Comparison of ENCODE assay signal across 8 cellular contexts in the genomic region with DNA sequence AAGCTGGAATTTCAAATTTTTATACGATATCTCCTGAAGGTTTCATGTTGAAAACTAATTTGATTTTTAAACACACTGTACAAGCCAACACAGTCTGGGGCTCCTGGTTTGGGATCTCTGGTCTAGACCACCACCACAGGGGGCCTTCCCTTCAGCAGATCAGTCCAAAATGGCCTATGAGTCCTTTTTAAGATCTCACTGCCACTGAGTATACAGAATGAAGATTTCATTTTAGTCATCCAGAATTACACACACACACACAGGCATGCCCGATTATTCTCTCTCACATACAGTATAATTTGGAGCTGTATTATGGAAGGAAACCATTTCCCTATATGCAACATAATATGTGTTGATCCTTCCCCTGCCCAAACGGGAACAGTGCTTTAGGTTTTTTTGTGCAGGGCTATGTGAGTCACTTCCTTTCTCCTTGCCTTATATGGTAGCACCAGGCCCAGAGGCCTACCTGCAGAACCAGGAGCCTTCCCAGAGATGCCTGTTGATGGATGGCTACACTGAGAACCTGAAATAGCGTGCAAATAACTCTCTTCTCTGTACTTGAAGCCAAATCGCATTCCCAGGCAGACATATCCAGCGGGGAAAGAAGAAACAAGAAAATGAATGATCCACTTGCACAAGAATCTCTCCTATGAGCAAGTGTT. TPM values are rescaled to one million over a fixed set of nuclear protein-coding genes. Genes with fewer than 3 reads are reported as not detected.
DNase-seq lines count a peak whose midpoint lies in the region; ATAC-seq and TF ChIP-seq lines count a peak whose summit lies in the region.

No MANE protein-coding gene starts in this region.

- no peaks in the 10 kb centered on the region for H3K79me2 ChIP-seq in neural progenitor cell (ENCODE audit: low read depth)

- POLR2A ChIA-PET in GM10248 (lab: Yijun Ruan, JAX) = no interaction called here

- no peak overlapping the region for H3K9ac ChIP-seq in neural progenitor cell

- peak overlapping the region; percentile 83 for H3K27ac Mint-ChIP-seq in activated naive CD8-positive, alpha-beta T cell
- no peak overlapping the region for H3K27ac Mint-ChIP-seq in neural progenitor cell

- no peaks in the 10 kb centered on the region for H3K9me3 Mint-ChIP-seq in activated naive CD8-positive, alpha-beta T cell (ENCODE audit: low read depth)
- H3K9me3 Mint-ChIP-seq in neural progenitor cell = no peaks in the 10 kb centered on the region

- peaks cover 84% of the 10 kb centered on the region for H3K4me1 Mint-ChIP-seq in activated naive CD8-positive, alpha-beta T cell (ENCODE audit: low read depth)
- H3K4me1 Mint-ChIP-seq in neural progenitor cell = peaks cover 15% of the 10 kb centered on the region

- TF ChIP-seq POLR2A in NB4 (IDR thresholded peaks at IDR 0.05; ENCODE audit: extremely low read depth, insufficient read length) = no peak

- peaks cover 3% of the 10 kb centered on the region for H3K36me3 Mint-ChIP-seq in activated naive CD8-positive, alpha-beta T cell
- no peaks in the 10 kb centered on the region for H3K36me3 Mint-ChIP-seq in neural progenitor cell

- H3K4me3 ChIP-seq in NB4 (ENCODE audit: low read depth, low read length) (no peak overlapping the region), neural progenitor cell (no peak overlapping the region)

- no peaks in the 10 kb centered on the region for H3K27me3 ChIP-seq in neural progenitor cell

- peak; percentile 51 for ATAC-seq in GM21619 (IDR thresholded peaks at IDR 0.05; ENCODE audit: unreplicated experiment)
- no peak for ATAC-seq in HG03439 (IDR thresholded peaks at IDR 0.05; ENCODE audit: unreplicated experiment)

- no peaks in the 10 kb centered on the region for H3K9me3 ChIP-seq in neural progenitor cell (ENCODE audit: low read depth)

- no peak overlapping the region for H3K4me2 ChIP-seq in neural progenitor cell

- H4K20me1 ChIP-seq in neural progenitor cell (ENCODE audit: low read depth) = no peaks in the 10 kb centered on the region

- no peaks in the 10 kb centered on the region for H3K36me3 ChIP-seq in neural progenitor cell

- TF ChIP-seq CTCF in NB4 (IDR thresholded peaks at IDR 0.05; ENCODE audit: low read depth, low read length) = no peak
- no peak for TF ChIP-seq CTCF in neural progenitor cell (IDR thresholded peaks at IDR 0.05)
- TF ChIP-seq CTCF in GM10248 (IDR thresholded peaks at IDR 0.05; ENCODE audit: control extremely low read depth, extremely low read depth, low read depth, missing control alignments) = no peak

- no peaks in the 10 kb centered on the region for H3K27me3 Mint-ChIP-seq in activated naive CD8-positive, alpha-beta T cell
- peaks cover 6% of the 10 kb centered on the region for H3K27me3 Mint-ChIP-seq in neural progenitor cell (ENCODE audit: insufficient read depth, low read depth)

- DNase-seq in NB4 (ENCODE audit: low read depth) = peak; percentile 62
- no peak for DNase-seq in neural progenitor cell (ENCODE audit: low spot score)
- no peak for DNase-seq in GM10248 (ENCODE audit: extremely low spot score)
- no peak for DNase-seq in effector CD8-positive, alpha-beta T cell (lab: John Stamatoyannopoulos, UW)
- DNase-seq in GOT3 (lab: John Stamatoyannopoulos, UW) = no peak

- no peak overlapping the region for H3K27ac ChIP-seq in neural progenitor cell

- CTCF ChIA-PET in GM10248 (lab: Yijun Ruan, JAX) = interaction anchor here (1.4 to 3.1 kb wide), 4 partner anchors 10 to 27 kb away, joined by 3 to 12 read pairs (median 5); no protein-coding TSS in a partner anchor

- H3K4me1 ChIP-seq in neural progenitor cell = peaks cover 14% of the 10 kb centered on the region

- H3K4me3 Mint-ChIP-seq in activated naive CD8-positive, alpha-beta T cell = peak overlapping the region; percentile 57
- H3K4me3 Mint-ChIP-seq in neural progenitor cell = no peak overlapping the region

- peak overlapping the region; percentile 7 for H2AFZ ChIP-seq in neural progenitor cell (replicated peaks)

- H3F3A ChIP-seq in neural progenitor cell (ENCODE audit: low read depth) = peaks cover 7% of the 10 kb centered on the region

RNA-seq across cellular contexts. Expression of a gene that starts 28.1 kb away (rescaled TPM):
- 66.3 and 73.1 TPM in 2 replicates for total RNA-seq in neural progenitor cell (ENCODE audit: low replicate concordance)
